ENCODE assay signal across 13 cellular contexts in the genomic region with DNA sequence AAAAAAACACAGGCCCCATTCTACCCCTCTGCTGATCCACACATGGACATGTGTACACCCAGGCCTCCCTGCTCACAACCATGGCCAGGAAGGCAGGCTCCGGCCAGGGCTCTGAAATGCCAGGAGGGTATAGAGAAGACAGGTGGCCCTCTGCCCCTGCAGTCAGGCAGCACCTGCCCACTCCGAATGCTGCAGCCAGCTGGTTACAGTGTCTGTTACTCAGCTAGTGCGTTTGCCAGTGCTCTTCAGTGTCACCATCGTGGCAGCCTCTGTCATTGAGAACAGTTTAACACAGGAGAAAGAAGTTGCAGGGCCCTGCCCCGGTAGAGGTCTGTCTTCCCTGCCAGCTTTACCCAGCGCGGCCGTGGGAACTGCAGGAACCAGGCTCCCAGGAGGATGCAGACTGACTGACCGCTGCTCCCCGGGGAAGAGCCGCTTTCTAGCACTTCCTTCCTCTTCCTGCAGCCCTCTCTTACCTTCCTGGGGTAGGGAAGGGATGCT.
DNase-seq lines count a peak whose midpoint lies in the region; ATAC-seq and TF ChIP-seq lines count a peak whose summit lies in the region.
"Had no signal": no experiment of that assay in that cellular context is flagged by ENCODE, and none has a peak within 500 bp of the region (broad histone marks: within the 10 kb centered on the region; RNA-seq: fewer than 3 reads in every experiment).

No MANE protein-coding gene starts in this region.

- no peak for TF ChIP-seq RAD21 in neural cell (conservative IDR thresholded peaks at IDR 0.05)

- no peaks in the 10 kb centered on the region for H3F3A ChIP-seq in neural cell (ENCODE audit: insufficient read depth, low read length, poor library complexity, severe bottlenecking)

- H3K9me2 ChIP-seq in neural cell (ENCODE audit: insufficient read depth, low read length) = no peaks in the 10 kb centered on the region

- no peaks in the 10 kb centered on the region for H3K36me3 ChIP-seq in BLaER1
- H3K36me3 ChIP-seq in neural cell (ENCODE audit: insufficient read depth, low read length) = no peaks in the 10 kb centered on the region

- no peak for TF ChIP-seq EP300 in neural cell (conservative IDR thresholded peaks at IDR 0.05; ENCODE audit: poor library complexity, severe bottlenecking)

- H3K9ac ChIP-seq in BLaER1 (peak overlapping the region; percentile 60; the same call in 1 of the 2 replicates), neural cell (ENCODE audit: low read length) (peak overlapping the region; percentile 0)

- H3K9me3 ChIP-seq in BLaER1 = no peaks in the 10 kb centered on the region; the same call in 1 of the 2 replicates
- H3K9me3 ChIP-seq in neural cell (ENCODE audit: low read length) = no peaks in the 10 kb centered on the region

- TF ChIP-seq CTCF in HL-60 (IDR thresholded peaks at IDR 0.05; ENCODE audit: insufficient read depth, low read length) = no peak
- TF ChIP-seq CTCF in neural cell (IDR thresholded peaks at IDR 0.05; ENCODE audit: poor library complexity, severe bottlenecking) = no peak

- no peak overlapping the region for H2AFZ ChIP-seq in neural cell (ENCODE audit: low read depth, low read length)

- H3K4me1 ChIP-seq in BLaER1 = peaks cover 81% of the 10 kb centered on the region

- no peaks in the 10 kb centered on the region for H3K27me3 ChIP-seq in BLaER1
- H3K27me3 ChIP-seq in HL-60 (ENCODE audit: insufficient read depth, poor library complexity, severe bottlenecking) = no peaks in the 10 kb centered on the region
- no peaks in the 10 kb centered on the region for H3K27me3 ChIP-seq in neural cell (ENCODE audit: insufficient read depth, low read depth, low read length)

- H3K79me2 ChIP-seq in neural cell (replicated peaks; ENCODE audit: insufficient read depth, low read length) = no peaks in the 10 kb centered on the region

- H3K27ac ChIP-seq in BLaER1 = peak overlapping the region; percentile 70
- no peak overlapping the region for H3K27ac ChIP-seq in HL-60 (replicated peaks)
- no peak overlapping the region for H3K27ac ChIP-seq in neural cell (ENCODE audit: low read length)

- H3K4me3 ChIP-seq in BLaER1 (peak overlapping the region; percentile 51), HL-60 (replicated peaks; ENCODE audit: insufficient read depth, low read length) (no peak overlapping the region), neural cell (ENCODE audit: low read length) (no peak overlapping the region)

- DNase-seq in HL-60 (ENCODE audit: low read depth in 1 of 2, low spot score in 1 of 2) (peak; percentile 36 to 56), cerebellar nuclear complex (lab: John Stamatoyannopoulos, UW) (peak; percentile 53 to 78), EL (no peak), ecto neural progenitor cell (ENCODE audit: low spot score) (no peak)
- DNase-seq: activated CD4-positive, alpha-beta T cell treated with anti-CD3 and anti-CD28 coated beads, Interleukin-2, amount 10 ng/mL, durations not matched to agents 7 days and 5 days; activated T-cell treated with anti-CD3 and anti-CD28 coated beads, Interleukin-2, amount 50 U/mL, for 24 hours; GOT3; NCI-H1417 treated with DMSO at 0.1 percent for 48 hours; stimulated activated naive CD4-positive, alpha-beta T cell had no signal

- H4K20me1 ChIP-seq in BLaER1 (peaks cover 12% of the 10 kb centered on the region; the same call in 1 of the 2 replicates), neural cell (ENCODE audit: insufficient read depth) (no peaks in the 10 kb centered on the region)

- ATAC-seq in HG03439 (IDR thresholded peaks at IDR 0.05; ENCODE audit: unreplicated experiment) (no peak), GM21825 (IDR thresholded peaks at IDR 0.05; ENCODE audit: unreplicated experiment) (no peak)

- peak overlapping the region; percentile 97 for H3K4me2 ChIP-seq in BLaER1
- no peak overlapping the region for H3K4me2 ChIP-seq in neural cell (ENCODE audit: low read length)

TF ChIP-seq in neural cell, 6 proteins besides CTCF, POLR2A, EP300 and RAD21:
- TF ChIP-seq EZH2 (IDR thresholded peaks at IDR 0.05; ENCODE audit: borderline replicate concordance, insufficient read depth, low read length, poor library complexity, severe bottlenecking) = no peak
- TF ChIP-seq POLR2AphosphoS5 (IDR thresholded peaks at IDR 0.05) = no peak
- TF ChIP-seq, protein P1, sequence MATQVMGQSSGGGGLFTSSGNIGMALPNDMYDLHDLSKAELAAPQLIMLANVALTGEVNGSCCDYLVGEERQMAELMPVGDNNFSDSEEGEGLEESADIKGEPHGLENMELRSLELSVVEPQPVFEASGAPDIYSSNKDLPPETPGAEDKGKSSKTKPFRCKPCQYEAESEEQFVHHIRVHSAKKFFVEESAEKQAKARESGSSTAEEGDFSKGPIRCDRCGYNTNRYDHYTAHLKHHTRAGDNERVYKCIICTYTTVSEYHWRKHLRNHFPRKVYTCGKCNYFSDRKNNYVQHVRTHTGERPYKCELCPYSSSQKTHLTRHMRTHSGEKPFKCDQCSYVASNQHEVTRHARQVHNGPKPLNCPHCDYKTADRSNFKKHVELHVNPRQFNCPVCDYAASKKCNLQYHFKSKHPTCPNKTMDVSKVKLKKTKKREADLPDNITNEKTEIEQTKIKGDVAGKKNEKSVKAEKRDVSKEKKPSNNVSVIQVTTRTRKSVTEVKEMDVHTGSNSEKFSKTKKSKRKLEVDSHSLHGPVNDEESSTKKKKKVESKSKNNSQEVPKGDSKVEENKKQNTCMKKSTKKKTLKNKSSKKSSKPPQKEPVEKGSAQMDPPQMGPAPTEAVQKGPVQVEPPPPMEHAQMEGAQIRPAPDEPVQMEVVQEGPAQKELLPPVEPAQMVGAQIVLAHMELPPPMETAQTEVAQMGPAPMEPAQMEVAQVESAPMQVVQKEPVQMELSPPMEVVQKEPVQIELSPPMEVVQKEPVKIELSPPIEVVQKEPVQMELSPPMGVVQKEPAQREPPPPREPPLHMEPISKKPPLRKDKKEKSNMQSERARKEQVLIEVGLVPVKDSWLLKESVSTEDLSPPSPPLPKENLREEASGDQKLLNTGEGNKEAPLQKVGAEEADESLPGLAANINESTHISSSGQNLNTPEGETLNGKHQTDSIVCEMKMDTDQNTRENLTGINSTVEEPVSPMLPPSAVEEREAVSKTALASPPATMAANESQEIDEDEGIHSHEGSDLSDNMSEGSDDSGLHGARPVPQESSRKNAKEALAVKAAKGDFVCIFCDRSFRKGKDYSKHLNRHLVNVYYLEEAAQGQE (IDR thresholded peaks at IDR 0.05; ENCODE audit: borderline replicate concordance) = no peak

Comparison
In these comparisons a context has a peak if more than half of its experiments do, and no peak if none do; other contexts are left out.
1. DNase-seq: peak in HL-60 (2 of 2) and cerebellar nuclear complex (2 of 2); none in EL (single experiment) and ecto neural progenitor cell (single experiment).